Comparison of ENCODE assay signal across 9 cellular contexts in the genomic region with DNA sequence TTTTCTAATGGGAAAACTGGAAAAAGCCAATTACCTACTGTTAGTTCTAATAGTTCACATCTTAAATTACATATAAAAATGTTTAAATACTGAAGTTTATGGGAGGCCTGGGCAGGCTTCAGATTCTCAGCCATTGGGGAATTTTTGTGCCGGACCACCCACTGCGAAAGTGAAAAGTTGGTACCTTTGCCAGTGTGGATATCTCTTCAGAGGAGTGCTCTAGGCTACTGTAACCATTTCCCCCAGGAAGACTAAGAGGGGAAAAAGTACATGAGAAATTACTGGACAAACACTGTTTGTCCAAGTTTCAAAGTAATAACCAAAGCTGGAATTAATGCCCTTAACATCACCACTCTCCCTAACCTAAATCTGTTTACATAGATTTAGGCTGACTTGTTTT. TPM values are rescaled to one million over a fixed set of nuclear protein-coding genes. Genes with fewer than 3 reads are reported as not detected.
"Had no signal": no experiment of that assay in that cellular context is flagged by ENCODE, and none has a peak within 500 bp of the region (broad histone marks: within the 10 kb centered on the region; RNA-seq: fewer than 3 reads in every experiment).

No MANE protein-coding gene starts in this region.

- H3K27ac ChIP-seq: HL-60, KMS-11 had no signal

- H3K4me3 ChIP-seq: K562 had no signal

- FAIRE-seq: HepG2, HTR-8/SVneo, K562 had no signal

- DNase-seq: IMR-90, KBM-7, KG1 had no signal

RNA-seq across cellular contexts. Expression of gene PITX2, which starts 20.8 kb away (rescaled TPM):
- total RNA-seq: HepG2, K562 had no signal
- polyA plus RNA-seq: HepG2, IgD-negative memory B cell had no signal
